In genomic region chr2:182946949-182947348, GRCh38 we compare ENCODE assay signal across 13 cellular contexts.
DNase-seq lines count a peak whose midpoint lies in the region; TF ChIP-seq lines count a peak whose summit lies in the region.
"Had no signal": no experiment of that assay in that cellular context is flagged by ENCODE, and none has a peak within 500 bp of the region (broad histone marks: within the 10 kb centered on the region; RNA-seq: fewer than 3 reads in every experiment).

No MANE protein-coding gene starts in this region.

- no peak for TF ChIP-seq CTCF in MCF 10A (IDR thresholded peaks at IDR 0.05; ENCODE audit: unreplicated experiment)
- no peak for TF ChIP-seq CTCF in mammary epithelial cell (conservative IDR thresholded peaks at IDR 0.05 in 1 of 2, IDR thresholded peaks at IDR 0.05 in 1 of 2; ENCODE audit: extremely low read depth in 1 of 2, insufficient read depth in 1 of 2, low read depth in 1 of 2, low read length in 2 of 2)
- TF ChIP-seq CTCF in Caco-2 (IDR thresholded peaks at IDR 0.05; ENCODE audit: insufficient read depth in 1 of 2, low read depth in 1 of 2, low read length in 1 of 2, severe bottlenecking in 1 of 2, unreplicated experiment in 1 of 2), result no peak

- H3K27me3 ChIP-seq in mammary epithelial cell (ENCODE audit: insufficient read depth, low read length), result no peaks in the 10 kb centered on the region
- no peaks in the 10 kb centered on the region for H3K27me3 ChIP-seq in Caco-2 (replicated peaks; ENCODE audit: control insufficient read depth, insufficient read depth, low read length)
- H3K27me3 ChIP-seq: uterus had no signal

- H3K4me2 ChIP-seq in mammary epithelial cell (ENCODE audit: insufficient read depth, low read depth, low read length), result no peak overlapping the region

- H3K36me3 Mint-ChIP-seq in MCF 10A (ENCODE audit: insufficient read depth, unreplicated experiment) (peaks cover 52% of the 10 kb centered on the region), Caco-2 (ENCODE audit: insufficient read depth, unreplicated experiment) (peaks cover 71% of the 10 kb centered on the region)
- H3K36me3 Mint-ChIP-seq: stimulated activated effector memory CD8-positive, alpha-beta T cell treated with anti-CD3 and anti-CD28 coated beads, Interleukin-12 subunit alpha, Interleukin-12 subunit beta, amount 100 ng/mL, for 72 hours had no signal

- peaks cover 20% of the 10 kb centered on the region for H3K4me1 ChIP-seq in mammary epithelial cell (ENCODE audit: insufficient read depth, low read length)
- H3K4me1 ChIP-seq in Caco-2, result no peaks in the 10 kb centered on the region
- H3K4me1 ChIP-seq: uterus had no signal

- H3K36me3 ChIP-seq in mammary epithelial cell (ENCODE audit: insufficient read depth, low read length) (peaks cover 25% of the 10 kb centered on the region), Caco-2 (ENCODE audit: control insufficient read depth, insufficient read depth, low read length) (no peaks in the 10 kb centered on the region; the same call in 1 of the 2 replicates)
- H3K36me3 ChIP-seq: uterus had no signal

- no peak overlapping the region for H3K27ac ChIP-seq in mammary epithelial cell (ENCODE audit: insufficient read depth, low read depth, low read length)
- H3K27ac ChIP-seq: uterus had no signal

- CTCF ChIA-PET in MCF 10A (lab: Yijun Ruan, JAX) (interaction anchor here (0.8 kb wide), 1 partner anchor 20 kb away, joined by 3 read pairs; no protein-coding TSS in a partner anchor), mammary epithelial cell (lab: Charles Lee; ENCODE audit: low non-redundant PET) (no interaction called here), Caco-2 (lab: Charles Lee) (no interaction called here)

- dilution Hi-C loops in mammary epithelial cell (cut with HindIII; ENCODE audit: low sequenced_read_pairs), result no loop called here

- intact Hi-C loops in MCF 10A (cut with micrococcal nuclease) (no loop called here), mammary epithelial cell (cut with micrococcal nuclease) (no loop called here), Caco-2 (cut with micrococcal nuclease; ENCODE audit: unreplicated experiment) (no loop called here)

- H3K79me2 ChIP-seq in mammary epithelial cell (ENCODE audit: insufficient read depth, low read length), result peaks cover 22% of the 10 kb centered on the region

- H4K20me1 ChIP-seq in mammary epithelial cell (ENCODE audit: insufficient read depth, low read length), result no peaks in the 10 kb centered on the region

- no TSS peak for BruUV-seq in MCF 10A (replicated peaks; lab: Mats Ljungman, UMichigan)
- no TSS peak for BruUV-seq in mammary epithelial cell (replicated peaks; lab: Mats Ljungman, UMichigan)
- no TSS peak for BruUV-seq in Caco-2 (replicated peaks; lab: Mats Ljungman, UMichigan)

- no peak overlapping the region for H3K9ac ChIP-seq in mammary epithelial cell (ENCODE audit: insufficient read depth, low read length)

- H3K9me3 Mint-ChIP-seq in MCF 10A (ENCODE audit: unreplicated experiment) (no peaks in the 10 kb centered on the region), Caco-2 (ENCODE audit: unreplicated experiment) (no peaks in the 10 kb centered on the region)
- H3K9me3 Mint-ChIP-seq: endodermal cell; stimulated activated effector memory CD8-positive, alpha-beta T cell treated with anti-CD3 and anti-CD28 coated beads, Interleukin-12 subunit alpha, Interleukin-12 subunit beta, amount 100 ng/mL, for 72 hours had no signal

- POLR2A ChIA-PET in MCF 10A (lab: Yijun Ruan, JAX), result no interaction called here
- POLR2A ChIA-PET in Caco-2 (lab: Charles Lee), result no interaction called here

- H3K4me3 Mint-ChIP-seq in MCF 10A (ENCODE audit: unreplicated experiment), result no peak overlapping the region
- no peak overlapping the region for H3K4me3 Mint-ChIP-seq in Caco-2 (ENCODE audit: unreplicated experiment)
- H3K4me3 Mint-ChIP-seq: endodermal cell; stimulated activated effector memory CD8-positive, alpha-beta T cell treated with anti-CD3 and anti-CD28 coated beads, Interleukin-12 subunit alpha, Interleukin-12 subunit beta, amount 100 ng/mL, for 72 hours had no signal

- 100% methylated on average over 1 of the region's 1 CpG for WGBS in mammary epithelial cell (ENCODE audit: low coverage, missing lambda C conversion rate)

- H3K27me3 Mint-ChIP-seq in MCF 10A (ENCODE audit: insufficient read depth, unreplicated experiment) (no peaks in the 10 kb centered on the region), Caco-2 (ENCODE audit: insufficient read depth, unreplicated experiment) (no peaks in the 10 kb centered on the region)

- H3K4me3 ChIP-seq in mammary epithelial cell (replicated peaks in 1 of 3; ENCODE audit: insufficient read depth in 1 of 3, low read depth in 2 of 3, low read length in 3 of 3), result no peak overlapping the region
- H3K4me3 ChIP-seq in Caco-2 (ENCODE audit: low read depth, low read length), result no peak overlapping the region
- H3K4me3 ChIP-seq: uterus had no signal

- H3K27ac Mint-ChIP-seq in MCF 10A (ENCODE audit: low read depth, unreplicated experiment) (peak overlapping the region; percentile 10), Caco-2 (ENCODE audit: unreplicated experiment) (no peak overlapping the region)
- H3K27ac Mint-ChIP-seq: stimulated activated effector memory CD8-positive, alpha-beta T cell treated with anti-CD3 and anti-CD28 coated beads, Interleukin-12 subunit alpha, Interleukin-12 subunit beta, amount 100 ng/mL, for 72 hours had no signal

- H2AFZ ChIP-seq in mammary epithelial cell (ENCODE audit: low read depth, low read length), result no peak overlapping the region

- in situ Hi-C loops in mammary epithelial cell (cut with MboI; ENCODE audit: low sequenced_read_pairs in 2 of 2), result no loop called here

- peak; percentile 9 for DNase-seq in MCF 10A (ENCODE audit: unreplicated experiment)
- DNase-seq in mammary epithelial cell, result no peak
- peak; percentile 80 for DNase-seq in NCI-H82 treated with DMSO at 0.1 percent for 48 hours (lab: John Stamatoyannopoulos, UW; ENCODE audit: unreplicated experiment)
- peak; percentile 24 for DNase-seq in fibroblast of peridontal ligament (ENCODE audit: extremely low read depth)
- no peak for DNase-seq in superior temporal gyrus (ENCODE audit: extremely low spot score)
- no peak for DNase-seq in cortex of kidney (lab: John Stamatoyannopoulos, UW)
- no peak for DNase-seq in Caco-2
- no peak for DNase-seq in cerebellar nuclear complex (lab: John Stamatoyannopoulos, UW)
- DNase-seq: amygdala; endodermal cell; stimulated activated CD4-positive, alpha-beta T cell treated with anti-CD3 and anti-CD28 coated beads, Interleukin-1b, Interleukin-23, amount 100 ng/mL, for 48 hours; uterus had no signal

- no peaks in the 10 kb centered on the region for H3K9me3 ChIP-seq in mammary epithelial cell (replicated peaks; ENCODE audit: insufficient read depth, low read length)
- H3K9me3 ChIP-seq in Caco-2, result no peaks in the 10 kb centered on the region
- H3K9me3 ChIP-seq: uterus had no signal

- H3K4me1 Mint-ChIP-seq in MCF 10A (ENCODE audit: insufficient read depth, unreplicated experiment) (peaks cover 19% of the 10 kb centered on the region), Caco-2 (ENCODE audit: low read depth, unreplicated experiment) (no peaks in the 10 kb centered on the region)

Comparison
In these comparisons a context has a peak if more than half of its experiments do, and no peak if none do; other contexts are left out.
1. DNase-seq: peak in MCF 10A (single experiment), NCI-H82 treated with DMSO at 0.1 percent for 48 hours (single experiment) and fibroblast of peridontal ligament (single experiment); none in mammary epithelial cell (single experiment), superior temporal gyrus (single experiment), cortex of kidney (single experiment), Caco-2 (0 of 2) and cerebellar nuclear complex (0 of 2).